ENCODE assay signal across 10 cellular contexts in genomic region chr14:22531451-22532344, GRCh38. TPM values are rescaled to one million over a fixed set of nuclear protein-coding genes. Genes with fewer than 3 reads are reported as not detected.
A peak's percentile ranks its signal among the peaks of the same experiment; 100 is the strongest.
DNase-seq lines count a peak whose midpoint lies in the region; ATAC-seq lines count a peak whose summit lies in the region.
"Had no signal": no experiment of that assay in that cellular context is flagged by ENCODE, and none has a peak within 500 bp of the region (broad histone marks: within the 10 kb centered on the region; RNA-seq: fewer than 3 reads in every experiment).

No MANE protein-coding gene starts in this region.

- peaks cover 36 to 52% of the 10 kb centered on the region in 2 donors for H3K4me1 Mint-ChIP-seq in immature natural killer cell

- peak overlapping the region in 3 of 5 donors; percentile 8 to 75 (median 8) for H3K4me3 Mint-ChIP-seq in immature natural killer cell

- H3K27me3 Mint-ChIP-seq in immature natural killer cell (ENCODE audit: low read depth in 3 of 3): peaks cover 0 to 2% (median 0%) of the 10 kb centered on the region in 3 donors

- H3K36me3 Mint-ChIP-seq in immature natural killer cell: peaks cover 17 to 19% (median 19%) of the 10 kb centered on the region in 3 donors

- H3K27ac Mint-ChIP-seq in immature natural killer cell: peak overlapping the region; percentile 21 to 93 (median 88)

- DNase-seq in immature natural killer cell (no peak), NCI-H1436 (lab: John Stamatoyannopoulos, UW) (no peak), DMS 273 (lab: John Stamatoyannopoulos, UW; ENCODE audit: unreplicated experiment) (no peak), dermis blood vessel endothelial cell (no peak)
- no peak for DNase-seq in NK-92 treated with Interleukin-12 subunit alpha and Interleukin-12 subunit beta, amount 100 ng/mL, for 24 hours (lab: John Stamatoyannopoulos, UW)
- DNase-seq: kidney glomerular epithelial cell had no signal

- no peaks in the 10 kb centered on the region for H3K9me3 Mint-ChIP-seq in immature natural killer cell

- ATAC-seq in GM18508 (IDR thresholded peaks at IDR 0.05; ENCODE audit: insufficient read depth, unreplicated experiment) (peak; percentile 49), GM21367 (IDR thresholded peaks at IDR 0.05; ENCODE audit: unreplicated experiment) (peak; percentile 60), HG03342 (IDR thresholded peaks at IDR 0.05; ENCODE audit: unreplicated experiment) (peak; percentile 64)
- ATAC-seq: HCT116 had no signal

RNA-seq across cellular contexts. Expression of gene DAD1, which starts 57.3 kb away (rescaled TPM):
- 100 to 1,000 TPM; 602 to 622 (median 602) TPM for polyA plus RNA-seq in immature natural killer cell
- 270 and 389 TPM in 2 replicates for total RNA-seq in dermis blood vessel endothelial cell
